In genomic region chr6:110873981-110874879, GRCh38 we compare ENCODE assay signal across 1 cellular context.
TF ChIP-seq lines count a peak whose summit lies in the region.

AMD1 (plus strand) TSS chr6:110874785; CDS start chr6:110875106, 321 bp downstream.

TF ChIP-seq in GM12878, 131 proteins besides CTCF, POLR2A, EP300 and RAD21 (continued from another document and continues in another):
- TF ChIP-seq SKIL (IDR thresholded peaks at IDR 0.05; ENCODE audit: low read depth, poor library complexity, severe bottlenecking) (no peak), PBX3 (IDR thresholded peaks at IDR 0.05; ENCODE audit: insufficient replicate concordance, low read depth, low read length) (peak; percentile 99), KAT2A (conservative IDR thresholded peaks at IDR 0.05; ENCODE audit: control insufficient read depth, low read depth, low read length) (no peak), ZBTB33 (IDR thresholded peaks at IDR 0.05) (no peak; the same call in 1 of the 2 replicates), ZNF384 (IDR thresholded peaks at IDR 0.05; ENCODE audit: borderline replicate concordance, low read depth, low read length) (0 out of 2 replicates have a peak, but pooled peaks have one; percentile 6), PAX8 (IDR thresholded peaks at IDR 0.05) (0 out of 2 replicates have a peak, but pooled peaks have one; percentile 5), FOXK2 (IDR thresholded peaks at IDR 0.05) (no peak), CREB1 (IDR thresholded peaks at IDR 0.05; ENCODE audit: low read depth) (peak; percentile 96), MLLT1 (IDR thresholded peaks at IDR 0.05) (peak; percentile 86), POLR2AphosphoS5 (IDR thresholded peaks at IDR 0.05; ENCODE audit: low read length) (peak; percentile 100), SMAD5 (IDR thresholded peaks at IDR 0.05; ENCODE audit: low read depth) (peak; percentile 99), POLR2AphosphoS2 (IDR thresholded peaks at IDR 0.05; ENCODE audit: low read depth, low read length) (peak; percentile 99), RBBP5 (conservative IDR thresholded peaks at IDR 0.05) (no peak), KLF5 (IDR thresholded peaks at IDR 0.05; ENCODE audit: partially characterized antibody) (no peak), BRCA1 (IDR thresholded peaks at IDR 0.05; ENCODE audit: low read depth, low read length) (no peak), PML (IDR thresholded peaks at IDR 0.05; ENCODE audit: low read length) (peak; percentile 99), ZNF687 (IDR thresholded peaks at IDR 0.05) (peak; percentile 91), MAX (IDR thresholded peaks at IDR 0.05; ENCODE audit: low read depth, low read length) (peak; percentile 11; the same call in 1 of the 2 replicates), SREBF2 (IDR thresholded peaks at IDR 0.05; ENCODE audit: low read length) (no peak), CREM (IDR thresholded peaks at IDR 0.05; ENCODE audit: low read depth) (peak; percentile 97), MXI1 (IDR thresholded peaks at IDR 0.05; ENCODE audit: low read depth, low read length) (peak; percentile 64), BMI1 (IDR thresholded peaks at IDR 0.05; ENCODE audit: borderline replicate concordance) (no peak), GATAD2B (conservative IDR thresholded peaks at IDR 0.05; ENCODE audit: low read depth) (no peak), HDGF (IDR thresholded peaks at IDR 0.05) (peak; percentile 95), IKZF2 (IDR thresholded peaks at IDR 0.05) (peak in 1 of 2 experiments; percentile 26; a peak in 1 of 4 replicates)
- TF ChIP-seq, protein P1, sequence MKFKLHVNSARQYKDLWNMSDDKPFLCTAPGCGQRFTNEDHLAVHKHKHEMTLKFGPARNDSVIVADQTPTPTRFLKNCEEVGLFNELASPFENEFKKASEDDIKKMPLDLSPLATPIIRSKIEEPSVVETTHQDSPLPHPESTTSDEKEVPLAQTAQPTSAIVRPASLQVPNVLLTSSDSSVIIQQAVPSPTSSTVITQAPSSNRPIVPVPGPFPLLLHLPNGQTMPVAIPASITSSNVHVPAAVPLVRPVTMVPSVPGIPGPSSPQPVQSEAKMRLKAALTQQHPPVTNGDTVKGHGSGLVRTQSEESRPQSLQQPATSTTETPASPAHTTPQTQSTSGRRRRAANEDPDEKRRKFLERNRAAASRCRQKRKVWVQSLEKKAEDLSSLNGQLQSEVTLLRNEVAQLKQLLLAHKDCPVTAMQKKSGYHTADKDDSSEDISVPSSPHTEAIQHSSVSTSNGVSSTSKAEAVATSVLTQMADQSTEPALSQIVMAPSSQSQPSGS (IDR thresholded peaks at IDR 0.05; ENCODE audit: low read length) = no peak; the same call in 1 of the 2 replicates
- TF ChIP-seq, protein P2, sequence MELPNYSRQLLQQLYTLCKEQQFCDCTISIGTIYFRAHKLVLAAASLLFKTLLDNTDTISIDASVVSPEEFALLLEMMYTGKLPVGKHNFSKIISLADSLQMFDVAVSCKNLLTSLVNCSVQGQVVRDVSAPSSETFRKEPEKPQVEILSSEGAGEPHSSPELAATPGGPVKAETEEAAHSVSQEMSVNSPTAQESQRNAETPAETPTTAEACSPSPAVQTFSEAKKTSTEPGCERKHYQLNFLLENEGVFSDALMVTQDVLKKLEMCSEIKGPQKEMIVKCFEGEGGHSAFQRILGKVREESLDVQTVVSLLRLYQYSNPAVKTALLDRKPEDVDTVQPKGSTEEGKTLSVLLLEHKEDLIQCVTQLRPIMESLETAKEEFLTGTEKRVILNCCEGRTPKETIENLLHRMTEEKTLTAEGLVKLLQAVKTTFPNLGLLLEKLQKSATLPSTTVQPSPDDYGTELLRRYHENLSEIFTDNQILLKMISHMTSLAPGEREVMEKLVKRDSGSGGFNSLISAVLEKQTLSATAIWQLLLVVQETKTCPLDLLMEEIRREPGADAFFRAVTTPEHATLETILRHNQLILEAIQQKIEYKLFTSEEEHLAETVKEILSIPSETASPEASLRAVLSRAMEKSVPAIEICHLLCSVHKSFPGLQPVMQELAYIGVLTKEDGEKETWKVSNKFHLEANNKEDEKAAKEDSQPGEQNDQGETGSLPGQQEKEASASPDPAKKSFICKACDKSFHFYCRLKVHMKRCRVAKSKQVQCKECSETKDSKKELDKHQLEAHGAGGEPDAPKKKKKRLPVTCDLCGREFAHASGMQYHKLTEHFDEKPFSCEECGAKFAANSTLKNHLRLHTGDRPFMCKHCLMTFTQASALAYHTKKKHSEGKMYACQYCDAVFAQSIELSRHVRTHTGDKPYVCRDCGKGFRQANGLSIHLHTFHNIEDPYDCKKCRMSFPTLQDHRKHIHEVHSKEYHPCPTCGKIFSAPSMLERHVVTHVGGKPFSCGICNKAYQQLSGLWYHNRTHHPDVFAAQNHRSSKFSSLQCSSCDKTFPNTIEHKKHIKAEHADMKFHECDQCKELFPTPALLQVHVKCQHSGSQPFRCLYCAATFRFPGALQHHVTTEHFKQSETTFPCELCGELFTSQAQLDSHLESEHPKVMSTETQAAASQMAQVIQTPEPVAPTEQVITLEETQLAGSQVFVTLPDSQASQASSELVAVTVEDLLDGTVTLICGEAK (IDR thresholded peaks at IDR 0.05; ENCODE audit: borderline replicate concordance) = peak; percentile 77; the same call in 1 of the 2 replicates
- TF ChIP-seq, protein P3, sequence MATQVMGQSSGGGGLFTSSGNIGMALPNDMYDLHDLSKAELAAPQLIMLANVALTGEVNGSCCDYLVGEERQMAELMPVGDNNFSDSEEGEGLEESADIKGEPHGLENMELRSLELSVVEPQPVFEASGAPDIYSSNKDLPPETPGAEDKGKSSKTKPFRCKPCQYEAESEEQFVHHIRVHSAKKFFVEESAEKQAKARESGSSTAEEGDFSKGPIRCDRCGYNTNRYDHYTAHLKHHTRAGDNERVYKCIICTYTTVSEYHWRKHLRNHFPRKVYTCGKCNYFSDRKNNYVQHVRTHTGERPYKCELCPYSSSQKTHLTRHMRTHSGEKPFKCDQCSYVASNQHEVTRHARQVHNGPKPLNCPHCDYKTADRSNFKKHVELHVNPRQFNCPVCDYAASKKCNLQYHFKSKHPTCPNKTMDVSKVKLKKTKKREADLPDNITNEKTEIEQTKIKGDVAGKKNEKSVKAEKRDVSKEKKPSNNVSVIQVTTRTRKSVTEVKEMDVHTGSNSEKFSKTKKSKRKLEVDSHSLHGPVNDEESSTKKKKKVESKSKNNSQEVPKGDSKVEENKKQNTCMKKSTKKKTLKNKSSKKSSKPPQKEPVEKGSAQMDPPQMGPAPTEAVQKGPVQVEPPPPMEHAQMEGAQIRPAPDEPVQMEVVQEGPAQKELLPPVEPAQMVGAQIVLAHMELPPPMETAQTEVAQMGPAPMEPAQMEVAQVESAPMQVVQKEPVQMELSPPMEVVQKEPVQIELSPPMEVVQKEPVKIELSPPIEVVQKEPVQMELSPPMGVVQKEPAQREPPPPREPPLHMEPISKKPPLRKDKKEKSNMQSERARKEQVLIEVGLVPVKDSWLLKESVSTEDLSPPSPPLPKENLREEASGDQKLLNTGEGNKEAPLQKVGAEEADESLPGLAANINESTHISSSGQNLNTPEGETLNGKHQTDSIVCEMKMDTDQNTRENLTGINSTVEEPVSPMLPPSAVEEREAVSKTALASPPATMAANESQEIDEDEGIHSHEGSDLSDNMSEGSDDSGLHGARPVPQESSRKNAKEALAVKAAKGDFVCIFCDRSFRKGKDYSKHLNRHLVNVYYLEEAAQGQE (IDR thresholded peaks at IDR 0.05; ENCODE audit: low read depth, low read length) = peak; percentile 60
- TF ChIP-seq, protein P4, sequence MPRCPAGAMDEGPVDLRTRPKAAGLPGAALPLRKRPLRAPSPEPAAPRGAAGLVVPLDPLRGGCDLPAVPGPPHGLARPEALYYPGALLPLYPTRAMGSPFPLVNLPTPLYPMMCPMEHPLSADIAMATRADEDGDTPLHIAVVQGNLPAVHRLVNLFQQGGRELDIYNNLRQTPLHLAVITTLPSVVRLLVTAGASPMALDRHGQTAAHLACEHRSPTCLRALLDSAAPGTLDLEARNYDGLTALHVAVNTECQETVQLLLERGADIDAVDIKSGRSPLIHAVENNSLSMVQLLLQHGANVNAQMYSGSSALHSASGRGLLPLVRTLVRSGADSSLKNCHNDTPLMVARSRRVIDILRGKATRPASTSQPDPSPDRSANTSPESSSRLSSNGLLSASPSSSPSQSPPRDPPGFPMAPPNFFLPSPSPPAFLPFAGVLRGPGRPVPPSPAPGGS (IDR thresholded peaks at IDR 0.05; ENCODE audit: borderline replicate concordance, insufficient read depth, low read depth, low read length, poor library complexity, severe bottlenecking) = peak; percentile 49
